31 cellular contexts compared by ENCODE assay signal in the genomic region with DNA sequence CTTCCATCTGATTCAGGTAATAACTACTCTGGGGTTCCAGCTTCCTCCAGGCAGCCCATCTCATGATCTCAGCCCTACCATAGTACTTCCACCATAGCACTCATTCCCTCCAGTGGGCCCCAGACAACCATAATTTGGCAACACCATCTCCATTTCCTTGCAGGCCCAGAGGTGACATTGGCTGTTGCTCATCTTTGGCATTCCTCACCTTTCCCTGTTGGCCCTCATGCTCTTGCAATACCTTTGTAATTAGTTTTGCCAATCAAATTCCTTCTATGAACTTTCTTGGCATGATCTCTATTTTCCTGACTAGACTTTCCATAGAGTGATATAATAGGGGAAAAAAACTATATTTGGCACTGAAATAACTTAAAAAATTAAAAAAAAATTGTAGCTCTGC.
"Had no signal": no experiment of that assay in that cellular context is flagged by ENCODE, and none has a peak within 500 bp of the region (broad histone marks: within the 10 kb centered on the region; RNA-seq: fewer than 3 reads in every experiment).

No MANE protein-coding gene starts in this region.

- H3K79me2 ChIP-seq: hepatocyte, parathyroid adenoma had no signal

- H3K4me1 ChIP-seq: lower lobe of right lung, neural progenitor cell, parathyroid adenoma, right atrium auricular region, right lobe of liver, tibial nerve, upper lobe of left lung, vagina had no signal

- H3K4me2 ChIP-seq: hepatocyte, neural progenitor cell, smooth muscle cell had no signal

- H3K4me3 Mint-ChIP-seq: mesothelial cell of epicardium; naive B cell; natural killer cell; nephron progenitor cell; neural progenitor cell; stimulated activated memory B cell treated with anti-CD40 and anti-IgM and Interleukin-4, amounts not matched to agents 10 μg/mL and 1 μg/mL and 100 μg/mL, for 72 hours; stimulated activated naive CD8-positive, alpha-beta T cell treated with anti-CD3 and anti-CD28 coated beads, Interleukin-15, amount 100 ng/mL, for 72 hours had no signal

- H3K27me3 Mint-ChIP-seq: progenitor cell of endocrine pancreas; stimulated activated naive CD8-positive, alpha-beta T cell treated with anti-CD3 and anti-CD28 coated beads, Interleukin-15, amount 100 ng/mL, for 72 hours had no signal

- H3K4me3 ChIP-seq: hepatocyte, lower lobe of right lung, neural progenitor cell, right atrium auricular region, right lobe of liver, smooth muscle cell, tibial nerve, upper lobe of left lung, vagina had no signal

- H3K9me3 Mint-ChIP-seq: nephron progenitor cell; neural progenitor cell; stimulated activated memory B cell treated with anti-CD40 and anti-IgM and Interleukin-4, amounts not matched to agents 10 μg/mL and 1 μg/mL and 100 μg/mL, for 72 hours had no signal

- H3K36me3 Mint-ChIP-seq: mesothelial cell of epicardium; naive B cell; natural killer cell; neural progenitor cell; stimulated activated memory B cell treated with anti-CD40 and anti-IgM and Interleukin-4, amounts not matched to agents 10 μg/mL and 1 μg/mL and 100 μg/mL, for 72 hours had no signal

- H3K27me3 ChIP-seq: hepatocyte, neural progenitor cell, neutrophil, right atrium auricular region, right lobe of liver, tibial nerve, upper lobe of left lung, vagina had no signal

- H3K27ac Mint-ChIP-seq: mesothelial cell of epicardium; natural killer cell; nephron progenitor cell; neural progenitor cell; progenitor cell of endocrine pancreas; stimulated activated memory B cell treated with anti-CD40 and anti-IgM and Interleukin-4, amounts not matched to agents 10 μg/mL and 1 μg/mL and 100 μg/mL, for 72 hours; stimulated activated naive CD8-positive, alpha-beta T cell treated with anti-CD3 and anti-CD28 coated beads, Interleukin-15, amount 100 ng/mL, for 72 hours had no signal

- H3K9ac ChIP-seq: neural progenitor cell, parathyroid adenoma had no signal

- H3K4me1 Mint-ChIP-seq: mesothelial cell of epicardium; naive B cell; natural killer cell; stimulated activated memory B cell treated with anti-CD40 and anti-IgM and Interleukin-4, amounts not matched to agents 10 μg/mL and 1 μg/mL and 100 μg/mL, for 72 hours; stimulated activated naive CD8-positive, alpha-beta T cell treated with anti-CD3 and anti-CD28 coated beads, Interleukin-15, amount 100 ng/mL, for 72 hours had no signal

- H2AFZ ChIP-seq: hepatocyte, neural progenitor cell, parathyroid adenoma had no signal

- ATAC-seq: left cardiac atrium; left lobe of liver; left ventricle myocardium superior; lower lobe of right lung; right lobe of liver; stimulated activated memory B cell treated with anti-CD40 and anti-IgM and Interleukin-4, amounts not matched to agents 10 μg/mL and 1 μg/mL and 100 μg/mL, for 72 hours; stimulated activated naive CD8-positive, alpha-beta T cell treated with anti-CD3 and anti-CD28 coated beads, Interleukin-15, amount 100 ng/mL, for 72 hours had no signal

- H3K9me3 ChIP-seq: lower lobe of right lung, neutrophil, right atrium auricular region, right lobe of liver, tibial nerve, upper lobe of left lung, vagina had no signal

- H3K27ac ChIP-seq: hepatocyte, lower lobe of right lung, neural progenitor cell, neutrophil, parathyroid adenoma, right atrium auricular region, right lobe of liver, tibial nerve, upper lobe of left lung, vagina had no signal

- H3K36me3 ChIP-seq: lower lobe of right lung, neural progenitor cell, neutrophil, right atrium auricular region, right lobe of liver, tibial nerve, upper lobe of left lung, vagina had no signal

- DNase-seq: islet precursor cell; kidney glomerular epithelial cell; left cardiac atrium; left ventricle myocardium superior; lower lobe of right lung; mesendoderm; naive B cell; natural killer cell; nephron progenitor cell; occipital lobe; right lobe of liver; stimulated activated CD4-positive, alpha-beta T cell treated with anti-CD3 and anti-CD28 coated beads, Interleukin-1b, Interleukin-23, amount 100 ng/mL, for 48 hours; stimulated activated CD4-positive, alpha-beta T cell treated with anti-CD3 and anti-CD28 coated beads, Interleukin-2, amount 100 ng/mL, for 48 hours; stimulated activated CD4-positive, alpha-beta T cell treated with anti-CD3 and anti-CD28 coated beads, Interleukin-4, amount 100 ng/mL, for 4 hours; stimulated activated CD8-positive, alpha-beta memory T cell treated with anti-CD3 and anti-CD28 coated beads, Interleukin-4, amount 100 ng/mL, for 48 hours; stimulated activated naive CD4-positive, alpha-beta T cell treated with Interleukin-2 at 50 U/mL for 16 hours; stimulated activated naive CD8-positive, alpha-beta T cell treated with anti-CD3 and anti-CD28 coated beads, Interleukin-15, amount 100 ng/mL, for 72 hours; substantia nigra; upper lobe of left lung had no signal
